ENCODE assay signal across 25 cellular contexts in genomic region chr1:2074316-2074855, GRCh38. TPM values are rescaled to one million over a fixed set of nuclear protein-coding genes. Genes with fewer than 3 reads are reported as not detected.
DNase-seq lines count a peak whose midpoint lies in the region; ATAC-seq and TF ChIP-seq lines count a peak whose summit lies in the region.
"Had no signal": no experiment of that assay in that cellular context is flagged by ENCODE, and none has a peak within 500 bp of the region (broad histone marks: within the 10 kb centered on the region; RNA-seq: fewer than 3 reads in every experiment).

No MANE protein-coding gene starts in this region.

- no peak overlapping the region for H2BK120ac ChIP-seq in H9 (ENCODE audit: low read depth, low read length, poor library complexity, severe bottlenecking)
- no peak overlapping the region for H2BK120ac ChIP-seq in mesenchymal stem cell (ENCODE audit: low read depth, low read length)

- peaks cover 28 to 38% (median 32%) of the 10 kb centered on the region in 3 experiments for H3K36me3 Mint-ChIP-seq in H9 (ENCODE audit: insufficient read depth in 1 of 3, low read depth in 3 of 3)
- peaks cover 28% of the 10 kb centered on the region for H3K36me3 Mint-ChIP-seq in brain
- peaks cover 16% of the 10 kb centered on the region for H3K36me3 Mint-ChIP-seq in type B pancreatic cell
- H3K36me3 Mint-ChIP-seq: CD14-positive monocyte had no signal

- TF ChIP-seq POLR2A in breast epithelium (IDR thresholded peaks at IDR 0.05) = no peak

- H3K4me1 ChIP-seq in H9 (ENCODE audit: insufficient read depth, low read length) = no peaks in the 10 kb centered on the region
- H3K4me1 ChIP-seq in mesenchymal stem cell (ENCODE audit: control insufficient read depth, insufficient read depth, low read depth, low read length) = peaks cover 8% of the 10 kb centered on the region
- no peaks in the 10 kb centered on the region for H3K4me1 ChIP-seq in breast epithelium
- H3K4me1 ChIP-seq: heart right ventricle, left lung, psoas muscle had no signal

- H3K4ac ChIP-seq in H9 (ENCODE audit: low read depth, low read length) (no peak overlapping the region), mesenchymal stem cell (ENCODE audit: low read depth in 1 of 2, low read length in 2 of 2) (no peak overlapping the region)

- H2BK12ac ChIP-seq in H9 (ENCODE audit: insufficient read length, low read depth, low read length) (no peak overlapping the region), mesenchymal stem cell (ENCODE audit: low read length in 2 of 2) (no peak overlapping the region)

- H3K9ac ChIP-seq in H9 (ENCODE audit: extremely low read depth, insufficient read length, low read length) (no peak overlapping the region), mesenchymal stem cell (ENCODE audit: low read length) (peak overlapping the region; percentile 74)

- H3K4me3 Mint-ChIP-seq in H9 = no peak overlapping the region; a peak in 1 of 5 replicates
- H3K4me3 Mint-ChIP-seq in brain = peak overlapping the region; percentile 88 to 96 (median 91)
- H3K4me3 Mint-ChIP-seq in type B pancreatic cell = peak overlapping the region; percentile 58
- H3K4me3 Mint-ChIP-seq: activated B cell treated with CpG ODN at 0.5 μM for 24 hours; activated naive CD8-positive, alpha-beta T cell treated with anti-CD3 and anti-CD28 coated beads, Interleukin-2, amount 10 ng/mL, durations not matched to agents 7 days and 5 days; CD14-positive monocyte; mesothelial cell of epicardium; natural killer cell; stimulated activated effector memory CD8-positive, alpha-beta T cell treated with anti-CD3 and anti-CD28 coated beads, Interleukin-12 subunit alpha, Interleukin-12 subunit beta, amount 100 ng/mL, for 72 hours had no signal

- no peak overlapping the region for H2AK5ac ChIP-seq in H9 (ENCODE audit: insufficient read length, low read length)
- no peak overlapping the region for H2AK5ac ChIP-seq in mesenchymal stem cell (ENCODE audit: low read length, severe bottlenecking)

- no peak overlapping the region for H3K27ac ChIP-seq in H9 (ENCODE audit: insufficient read length, low read depth, low read length)
- no peak overlapping the region for H3K27ac ChIP-seq in mesenchymal stem cell (ENCODE audit: low read length, poor library complexity, severe bottlenecking)
- no peak overlapping the region for H3K27ac ChIP-seq in breast epithelium
- H3K27ac ChIP-seq: heart right ventricle, left lung, psoas muscle, thoracic aorta had no signal

- H2AFZ ChIP-seq in H9 (ENCODE audit: low read length) (no peak overlapping the region), mesenchymal stem cell (ENCODE audit: low read depth, low read length) (no peak overlapping the region)

- H3T11ph ChIP-seq in H9 (ENCODE audit: low read length) = no peak overlapping the region

- H2BK15ac ChIP-seq in H9 (ENCODE audit: low read depth, low read length) (no peak overlapping the region), mesenchymal stem cell (ENCODE audit: low read depth, poor library complexity, severe bottlenecking) (no peak overlapping the region)

- no peaks in the 10 kb centered on the region for H3K27me3 ChIP-seq in H9 (ENCODE audit: insufficient read depth, low read length)
- peaks cover 0 to 67% of the 10 kb centered on the region in 2 experiments for H3K27me3 ChIP-seq in mesenchymal stem cell (ENCODE audit: control insufficient read depth in 1 of 2, insufficient read depth in 1 of 2, low read length in 2 of 2)
- H3K27me3 ChIP-seq in breast epithelium = no peaks in the 10 kb centered on the region

- WGBS in H9 (ENCODE audit: extremely low coverage, insufficient read length, low lambda C conversion rate) = no CpG with 5 or more reads among the region's 23 CpGs
- 90% methylated on average over 18 of the region's 23 CpGs for WGBS in mesenchymal stem cell

- intact Hi-C loops in breast epithelium (cut with DNase I; ENCODE audit: low total_unique reads) = no loop called here

- H4K91ac ChIP-seq in H9 (ENCODE audit: insufficient read length, low read depth, low read length) (no peak overlapping the region), mesenchymal stem cell (ENCODE audit: low read length) (no peak overlapping the region)

- H4K20me1 ChIP-seq in H9 (ENCODE audit: control insufficient read depth, insufficient read depth, insufficient read length) = no peaks in the 10 kb centered on the region

- H3K27ac Mint-ChIP-seq in H9 = peak overlapping the region; percentile 61 to 81 (median 79); a peak in 4 of 7 replicates
- H3K27ac Mint-ChIP-seq in brain = peak overlapping the region; percentile 70 to 98 (median 96)
- H3K27ac Mint-ChIP-seq in type B pancreatic cell = no peak overlapping the region
- H3K27ac Mint-ChIP-seq: activated B cell treated with CpG ODN at 0.5 μM for 24 hours; activated naive CD8-positive, alpha-beta T cell treated with anti-CD3 and anti-CD28 coated beads, Interleukin-2, amount 10 ng/mL, durations not matched to agents 7 days and 5 days; CD14-positive monocyte; mesothelial cell of epicardium; natural killer cell; stimulated activated effector memory CD8-positive, alpha-beta T cell treated with anti-CD3 and anti-CD28 coated beads, Interleukin-12 subunit alpha, Interleukin-12 subunit beta, amount 100 ng/mL, for 72 hours had no signal

- H2BK20ac ChIP-seq in H9 (ENCODE audit: low read depth, low read length, poor library complexity, severe bottlenecking) = no peak overlapping the region

- H4K8ac ChIP-seq in H9 (replicated peaks; ENCODE audit: insufficient read length, low read depth, low read length) (no peak overlapping the region), mesenchymal stem cell (ENCODE audit: low read length) (no peak overlapping the region)

- H2BK5ac ChIP-seq in H9 (ENCODE audit: insufficient read length, low read length) (no peak overlapping the region), mesenchymal stem cell (ENCODE audit: low read depth, low read length, poor library complexity, severe bottlenecking) (no peak overlapping the region)

- TF ChIP-seq CTCF in H9 (conservative IDR thresholded peaks at IDR 0.05) = no peak
- TF ChIP-seq CTCF in brain (conservative IDR thresholded peaks at IDR 0.05) = no peak
- TF ChIP-seq CTCF in type B pancreatic cell (conservative IDR thresholded peaks at IDR 0.05) = no peak
- TF ChIP-seq CTCF in breast epithelium (IDR thresholded peaks at IDR 0.05) = no peak

- ATAC-seq in HG03095 (IDR thresholded peaks at IDR 0.05; ENCODE audit: unreplicated experiment) = no peak
- ATAC-seq: left lung; natural killer cell; psoas muscle; stimulated activated effector memory CD8-positive, alpha-beta T cell treated with anti-CD3 and anti-CD28 coated beads, Interleukin-12 subunit alpha, Interleukin-12 subunit beta, amount 100 ng/mL, for 72 hours had no signal

- H3K4me2 ChIP-seq in H9 (ENCODE audit: insufficient read depth, insufficient read length, low read length) (no peak overlapping the region), mesenchymal stem cell (ENCODE audit: low read length, poor library complexity, severe bottlenecking) (no peak overlapping the region)

- H3K79me2 ChIP-seq in H9 (ENCODE audit: insufficient read depth, low read length) = peaks cover 1% of the 10 kb centered on the region; the same call in 1 of the 2 replicates

- H3K27me3 Mint-ChIP-seq in H9 (ENCODE audit: low read depth) (no peaks in the 10 kb centered on the region; the same call in 1 of the 2 replicates), brain (peaks cover 11% of the 10 kb centered on the region), type B pancreatic cell (no peaks in the 10 kb centered on the region)
- H3K27me3 Mint-ChIP-seq: activated B cell treated with CpG ODN at 0.5 μM for 24 hours; activated naive CD8-positive, alpha-beta T cell treated with anti-CD3 and anti-CD28 coated beads, Interleukin-2, amount 10 ng/mL, durations not matched to agents 7 days and 5 days had no signal

- H3K36me3 ChIP-seq in mesenchymal stem cell (ENCODE audit: control insufficient read depth in 1 of 2, insufficient read depth in 2 of 2, low read depth in 1 of 2, low read length in 2 of 2) (peaks cover 0 to 74% of the 10 kb centered on the region in 2 experiments), breast epithelium (no peaks in the 10 kb centered on the region)
- H3K36me3 ChIP-seq: heart right ventricle, thoracic aorta had no signal

- H3K79me1 ChIP-seq in H9 (ENCODE audit: insufficient read depth, low read depth, low read length, poor library complexity, severe bottlenecking) (no peaks in the 10 kb centered on the region), mesenchymal stem cell (replicated peaks; ENCODE audit: low read length, poor library complexity, severe bottlenecking) (peaks cover 46% of the 10 kb centered on the region)

- H3K4me3 ChIP-seq in mesenchymal stem cell (ENCODE audit: insufficient read depth in 1 of 2, low read depth in 1 of 2, low read length in 2 of 2) = peak overlapping the region in 1 of 2 experiments; percentile 78
- peak overlapping the region in 1 of 3 donors; percentile 30 for H3K4me3 ChIP-seq in breast epithelium
- H3K4me3 ChIP-seq: left lung, psoas muscle had no signal

- no peak overlapping the region for H3K56ac ChIP-seq in H9 (ENCODE audit: insufficient read length, low read depth, low read length)

- DNase-seq in H9 (no peak), mesenchymal stem cell (no peak), type B pancreatic cell (ENCODE audit: extremely low spot score, unreplicated experiment) (no peak), breast epithelium (ENCODE audit: low spot score in 2 of 2) (no peak), KG1 (lab: John Stamatoyannopoulos, UW) (no peak)
- DNase-seq: activated B cell treated with CpG ODN at 0.5 μM for 24 hours; activated CD4-positive, alpha-beta T cell treated with anti-CD3 and anti-CD28 coated beads, Interleukin-2, amount 50 U/mL, for 48 hours; activated naive CD8-positive, alpha-beta T cell treated with anti-CD3 and anti-CD28 coated beads, Interleukin-2, amount 10 ng/mL, durations not matched to agents 7 days and 5 days; HCEC 1CT; MV-4-11; natural killer cell; NCI-H1694; psoas muscle; small intestine; stimulated activated CD4-positive, alpha-beta T cell treated with anti-CD3 and anti-CD28 coated beads, Interleukin-2, amount 100 ng/mL, for 24 hours; T-helper 9 cell had no signal

- H3K9me3 ChIP-seq in H9 (ENCODE audit: control insufficient read depth, low read depth, low read length) (peaks cover 5% of the 10 kb centered on the region), mesenchymal stem cell (ENCODE audit: control insufficient read depth, low read length) (peaks cover 23% of the 10 kb centered on the region), breast epithelium (peaks cover 26 to 27% of the 10 kb centered on the region in 2 donors)

- H3K23me2 ChIP-seq in H9 (ENCODE audit: insufficient read length, low read depth, low read length, poor library complexity, severe bottlenecking) = no peaks in the 10 kb centered on the region

- no peak overlapping the region for H4K5ac ChIP-seq in H9 (ENCODE audit: insufficient read length, low read depth, low read length)

- H3K9me3 Mint-ChIP-seq in H9 (peaks cover 15 to 19% of the 10 kb centered on the region in 2 experiments), brain (peaks cover 13 to 41% (median 24%) of the 10 kb centered on the region in 5 experiments), type B pancreatic cell (peaks cover 13% of the 10 kb centered on the region)

- H3K4me1 Mint-ChIP-seq in H9 (peaks cover 2 to 13% of the 10 kb centered on the region in 2 experiments; a peak in 2 of 4 replicates), brain (peaks cover 38% of the 10 kb centered on the region), type B pancreatic cell (ENCODE audit: unreplicated experiment) (peaks cover 4% of the 10 kb centered on the region)
- H3K4me1 Mint-ChIP-seq: activated B cell treated with CpG ODN at 0.5 μM for 24 hours; activated naive CD8-positive, alpha-beta T cell treated with anti-CD3 and anti-CD28 coated beads, Interleukin-2, amount 10 ng/mL, durations not matched to agents 7 days and 5 days; CD14-positive monocyte had no signal

- H3K18ac ChIP-seq in H9 (ENCODE audit: insufficient read length, low read depth, low read length) (no peak overlapping the region), mesenchymal stem cell (ENCODE audit: low read depth in 1 of 2, low read length in 2 of 2) (no peak overlapping the region)

- H3K23ac ChIP-seq in H9 (ENCODE audit: insufficient read length, low read depth, low read length) (no peak overlapping the region), mesenchymal stem cell (ENCODE audit: low read length in 2 of 2) (no peak overlapping the region)

- H3K14ac ChIP-seq in H9 (ENCODE audit: insufficient read depth, low read length) (no peak overlapping the region), mesenchymal stem cell (ENCODE audit: low read length in 2 of 2) (no peak overlapping the region)

RNA-seq across cellular contexts. Expression of gene PRKCZ, which starts 24.2 kb away (rescaled TPM):
- total RNA-seq in H9 (2021) = 42.0 and 48.4 TPM in 2 replicates
- polyA plus RNA-seq in brain (ENCODE audit: insufficient read depth, low read depth, low replicate concordance) = 76.5 TPM
- 0.99 TPM for polyA plus RNA-seq in mesenchymal stem cell (2013, experiment 1 of 2)
- polyA plus RNA-seq in mesenchymal stem cell (2013, experiment 2 of 2) = 0.74 TPM
- 33.2 and 64.4 TPM in 2 replicates for total RNA-seq in type B pancreatic cell (ENCODE audit: low replicate concordance)
- total RNA-seq in breast epithelium = 10 to 100 TPM in 2 of 3 donors, under 1 TPM in 1; 0.64 to 17.9 (median 12.5) TPM

RNA-seq across cellular contexts. Expression of gene GABRD, which starts 55.2 kb away (rescaled TPM):
- total RNA-seq in H9 (2021) (0.59 and 0.83 TPM in 2 replicates), type B pancreatic cell (ENCODE audit: low replicate concordance) (0.43 and 2.0 TPM in 2 replicates), breast epithelium (not detected)
- polyA plus RNA-seq in brain (ENCODE audit: insufficient read depth, low read depth, low replicate concordance) = 28.0 TPM
- polyA plus RNA-seq in mesenchymal stem cell (2013, experiment 1 of 2) = not detected
- polyA plus RNA-seq in mesenchymal stem cell (2013, experiment 2 of 2) = not detected
- total RNA-seq: activated B cell treated with CpG ODN at 0.5 μM for 24 hours; activated naive CD8-positive, alpha-beta T cell treated with anti-CD3 and anti-CD28 coated beads, Interleukin-2, amount 10 ng/mL, durations not matched to agents 7 days and 5 days; RPMI7951; thoracic aorta had no signal
- polyA plus RNA-seq: CD14-positive monocyte had no signal

Comparison
In these comparisons a context has a peak if more than half of its experiments do, and no peak if none do; other contexts are left out.
1. H3K4me3 Mint-ChIP-seq: peak in brain (5 of 5) and type B pancreatic cell (single experiment); none in H9 (0 of 2).